ENCODE assay signal across 10 cellular contexts in genomic region chrX:54786972-54787371, GRCh38. TPM values are rescaled to one million over a fixed set of nuclear protein-coding genes. Genes with fewer than 3 reads are reported as not detected.
DNase-seq lines count a peak whose midpoint lies in the region; ATAC-seq and TF ChIP-seq lines count a peak whose summit lies in the region.
"Had no signal": no experiment of that assay in that cellular context is flagged by ENCODE, and none has a peak within 500 bp of the region (broad histone marks: within the 10 kb centered on the region; RNA-seq: fewer than 3 reads in every experiment).

No MANE protein-coding gene starts in this region.

- no peak overlapping the region for H3K27ac Mint-ChIP-seq in naive B cell

- TF ChIP-seq RAD21 in Ishikawa (IDR thresholded peaks at IDR 0.05; ENCODE audit: low read depth): peak; percentile 51; the same call in 1 of the 2 replicates

- H3K4me3 Mint-ChIP-seq in naive B cell: no peak overlapping the region

- DNase-seq in GM12864 (ENCODE audit: low read depth) (no peak), naive B cell (no peak), NCI-H1417 treated with DMSO at 0.1 percent for 48 hours (lab: John Stamatoyannopoulos, UW) (no peak), NCI-H2171 (lab: John Stamatoyannopoulos, UW) (no peak), DMS79 (lab: John Stamatoyannopoulos, UW) (no peak)
- peak; percentile 53 for DNase-seq in activated CD8-positive, alpha-beta memory T cell treated with anti-CD3 and anti-CD28 coated beads, Interleukin-2, amount 50 U/mL, for 48 hours
- DNase-seq: effector CD4-positive, alpha-beta T cell had no signal

- TF ChIP-seq EP300 in Ishikawa (IDR thresholded peaks at IDR 0.05; ENCODE audit: borderline replicate concordance): no peak

- H3K27me3 Mint-ChIP-seq in naive B cell: peaks cover 0 to 19% (median 9%) of the 10 kb centered on the region in 3 donors

- peaks cover 0 to 3% (median 0%) of the 10 kb centered on the region in 7 donors for H3K9me3 Mint-ChIP-seq in naive B cell

- peaks cover 0 to 9% (median 0%) of the 10 kb centered on the region in 3 donors for H3K4me1 Mint-ChIP-seq in naive B cell

- peak; percentile 44 for TF ChIP-seq CTCF in GM12864 (IDR thresholded peaks at IDR 0.05; ENCODE audit: low read depth, low read length, missing control alignments)

- H3K4me3 ChIP-seq in GM12864 (ENCODE audit: low read depth, low read length): no peak overlapping the region
- H3K4me3 ChIP-seq: SJCRH30 had no signal

- ATAC-seq in naive B cell (ENCODE audit: low read depth in 2 of 2): peak; percentile 59 to 63
- ATAC-seq in GM21737 (IDR thresholded peaks at IDR 0.05; ENCODE audit: unreplicated experiment): no peak

- H3K36me3 Mint-ChIP-seq in naive B cell: no peaks in the 10 kb centered on the region

TF ChIP-seq in Ishikawa, 13 proteins besides CTCF, POLR2A, EP300 and RAD21:
- TF ChIP-seq CEBPB (IDR thresholded peaks at IDR 0.05) (no peak), REST (IDR thresholded peaks at IDR 0.05; ENCODE audit: low read depth) (no peak), MAX (IDR thresholded peaks at IDR 0.05) (no peak), YY1 (IDR thresholded peaks at IDR 0.05; ENCODE audit: low read depth) (no peak), TCF12 (IDR thresholded peaks at IDR 0.05; ENCODE audit: low read depth) (no peak), TEAD4 (IDR thresholded peaks at IDR 0.05) (no peak), USF1 (IDR thresholded peaks at IDR 0.05) (no peak), EGR1 (IDR thresholded peaks at IDR 0.05) (no peak), ZBTB7A (IDR thresholded peaks at IDR 0.05; ENCODE audit: low read depth) (no peak), NFIC (IDR thresholded peaks at IDR 0.05) (no peak), CREB1 (IDR thresholded peaks at IDR 0.05; ENCODE audit: low read depth) (no peak), FOXM1 (IDR thresholded peaks at IDR 0.05; ENCODE audit: borderline replicate concordance, low read depth) (no peak), TAF1 (IDR thresholded peaks at IDR 0.05; ENCODE audit: low read depth) (no peak)

RNA-seq across cellular contexts. Expression of gene ITIH6, which starts 11.1 kb away (rescaled TPM):
- polyA plus RNA-seq in naive B cell (ENCODE audit: low read depth in 6 of 6): not detected

RNA-seq across cellular contexts. Expression of gene MAGED2, which starts 20.6 kb away (rescaled TPM):
- 10 to 100 TPM; 64.3 to 78.3 (median 75.0) TPM for polyA plus RNA-seq in naive B cell (ENCODE audit: low read depth in 6 of 6)
